ENCODE assay signal across 9 cellular contexts in genomic region chr9:32579706-32580331, GRCh38. TPM values are rescaled to one million over a fixed set of nuclear protein-coding genes. Genes with fewer than 3 reads are reported as not detected.
A peak's percentile ranks its signal among the peaks of the same experiment; 100 is the strongest.
DNase-seq lines count a peak whose midpoint lies in the region; ATAC-seq and TF ChIP-seq lines count a peak whose summit lies in the region.
"Had no signal": no experiment of that assay in that cellular context is flagged by ENCODE, and none has a peak within 500 bp of the region (broad histone marks: within the 10 kb centered on the region; RNA-seq: fewer than 3 reads in every experiment).

No MANE protein-coding gene starts in this region.

- H3K79me2 ChIP-seq in MM.1S (ENCODE audit: low read length), result no peaks in the 10 kb centered on the region

- no peaks in the 10 kb centered on the region for H3K9me3 Mint-ChIP-seq in T-cell

- no peak overlapping the region for H3K9ac ChIP-seq in MM.1S (ENCODE audit: low read length)

- POLR2A ChIA-PET in T-cell (lab: Charles Lee), result interaction anchor here (0.5 to 1.3 kb wide), 4 partner anchors 29 to 201 kb away, joined by 3 to 7 read pairs (median 4); no protein-coding TSS in a partner anchor

- peaks cover 0 to 3% (median 0%) of the 10 kb centered on the region in 3 donors for H3K4me1 Mint-ChIP-seq in T-cell

- peak; percentile 99 for TF ChIP-seq CTCF in 22Rv1 (IDR thresholded peaks at IDR 0.05)
- TF ChIP-seq CTCF in GM13977 (IDR thresholded peaks at IDR 0.05; ENCODE audit: extremely low read depth, insufficient read depth, missing control alignments), result peak; percentile 89
- peak; percentile 93 for TF ChIP-seq CTCF in MM.1S (IDR thresholded peaks at IDR 0.05; ENCODE audit: low read length)

- H3F3A ChIP-seq in MM.1S (ENCODE audit: insufficient read depth, low read length), result peaks cover 26% of the 10 kb centered on the region

- no peak overlapping the region for H3K27ac ChIP-seq in 22Rv1
- H3K27ac ChIP-seq in MM.1S (ENCODE audit: low read length), result no peak overlapping the region
- H3K27ac ChIP-seq in right cardiac atrium (ENCODE audit: low read length), result no peak overlapping the region
- H3K27ac ChIP-seq: skin epidermis had no signal

- no peak overlapping the region for H3K27ac Mint-ChIP-seq in T-cell

- DNase-seq in GM13977 (ENCODE audit: low spot score), result peak; percentile 50
- DNase-seq in MM.1S, result peak; percentile 78
- DNase-seq in T-cell, result peak; percentile 46 to 85 (median 74)
- peak; percentile 37 for DNase-seq in amniotic epithelial cell (ENCODE audit: low read depth)
- DNase-seq in right cardiac atrium, result peak; percentile 66 to 87 (median 75)
- DNase-seq in skeletal muscle cell (ENCODE audit: low read depth), result peak; percentile 12
- DNase-seq in NCI-H524 treated with DMSO at 0.1 percent for 48 hours (lab: John Stamatoyannopoulos, UW), result no peak

- WGBS in right cardiac atrium, result 19% methylated on average over 4 of the region's 4 CpGs

- H3K4me3 Mint-ChIP-seq in T-cell, result no peak overlapping the region

- H3K9me3 ChIP-seq in MM.1S (replicated peaks; ENCODE audit: insufficient read depth, low read length), result no peaks in the 10 kb centered on the region
- no peaks in the 10 kb centered on the region for H3K9me3 ChIP-seq in right cardiac atrium (ENCODE audit: control insufficient read depth, low read length)

- no peak overlapping the region for H2AFZ ChIP-seq in MM.1S (ENCODE audit: low read length)

- H3K9me2 ChIP-seq in MM.1S (replicated peaks; ENCODE audit: insufficient read depth, low read length), result no peaks in the 10 kb centered on the region

- intact Hi-C loops in right cardiac atrium (cut with DNase I), result loop anchor here (2.0 to 5.0 kb wide), 4 partner anchors 201 to 387 kb away; no protein-coding TSS in a partner anchor

- H3K4me3 ChIP-seq in MM.1S (ENCODE audit: low read length) (no peak overlapping the region), right cardiac atrium (ENCODE audit: low read length) (no peak overlapping the region), skeletal muscle cell (ENCODE audit: low read depth, low read length) (no peak overlapping the region)
- H3K4me3 ChIP-seq: skin epidermis had no signal

- CTCF ChIA-PET in T-cell (lab: Charles Lee), result interaction anchor here (0.6 to 9.2 kb wide), 43 partner anchors 9 to 1009 kb away, joined by 3 to 338 read pairs (median 4); partner anchors contain the start of genes ACO1 (in 2 of the 2), RIGI (in 2 of the 2), SMIM27 (in 1 of the 2) and TOPORS (in 1 of the 2)

- ATAC-seq in T-cell (replicated peaks in 1 of 4) (peak; percentile 59 to 74 (median 64)), right cardiac atrium (peak in 1 of 2 donors; percentile 45)

- peaks cover 7 to 22% of the 10 kb centered on the region in 2 donors for H3K27me3 Mint-ChIP-seq in T-cell

- no peaks in the 10 kb centered on the region for H3K36me3 ChIP-seq in MM.1S (replicated peaks; ENCODE audit: insufficient read depth, low read length)

- no peaks in the 10 kb centered on the region for H4K20me1 ChIP-seq in MM.1S (ENCODE audit: insufficient read depth, low read length)

- H3K27me3 ChIP-seq in MM.1S (replicated peaks; ENCODE audit: insufficient read depth, low read length), result no peaks in the 10 kb centered on the region
- no peaks in the 10 kb centered on the region for H3K27me3 ChIP-seq in right cardiac atrium (ENCODE audit: control insufficient read depth, insufficient read depth)

- H3K4me1 ChIP-seq in MM.1S (ENCODE audit: low read length) (peaks cover 36% of the 10 kb centered on the region), right cardiac atrium (ENCODE audit: control insufficient read depth, insufficient read depth, low read length) (no peaks in the 10 kb centered on the region)

- no peaks in the 10 kb centered on the region for H3K36me3 Mint-ChIP-seq in T-cell

- H3K4me2 ChIP-seq in MM.1S (ENCODE audit: low read depth, low read length), result no peak overlapping the region

- in situ Hi-C loops in GM13977 (cut with MboI; ENCODE audit: low pct_unique_long_range_greater_than_20kb, low sequenced_read_pairs, unreplicated experiment), result loop anchor here (5.0 to 10.0 kb wide), 2 partner anchors 198 to 395 kb away; partner anchors contain the start of gene ACO1

RNA-seq across cellular contexts. Expression of gene NDUFB6, which starts 6.9 kb away (rescaled TPM):
- 10 to 100 TPM; 14.8 to 21.9 (median 18.3) TPM for total RNA-seq in T-cell
- 100 to 1,000 TPM; 120 to 137 (median 128) TPM for total RNA-seq in right cardiac atrium
- polyA plus RNA-seq in right cardiac atrium, result 198 TPM

RNA-seq across cellular contexts. Expression of gene TOPORS, which starts 27.4 kb away (rescaled TPM):
- total RNA-seq in T-cell (10 to 100 TPM; 14.8 to 28.3 (median 16.8) TPM), right cardiac atrium (10 to 100 TPM in 2 of 4 donors, 1 to 10 TPM in 2; 8.6 to 10.9 (median 9.9) TPM)
- polyA plus RNA-seq in right cardiac atrium, result 6.2 TPM

RNA-seq across cellular contexts. Expression of gene SMIM27, which starts 27.7 kb away (rescaled TPM):
- 10 to 100 TPM; 19.1 to 41.8 (median 33.5) TPM for total RNA-seq in T-cell
- 10 to 100 TPM; 19.7 to 26.4 (median 24.0) TPM for total RNA-seq in right cardiac atrium
- polyA plus RNA-seq in right cardiac atrium, result 10.2 TPM

RNA-seq across cellular contexts. Expression of gene RIGI, which starts 53.8 kb away (rescaled TPM):
- 10 to 100 TPM; 14.0 to 27.1 (median 19.3) TPM for total RNA-seq in T-cell
- total RNA-seq in right cardiac atrium, result 1 to 10 TPM; 5.1 to 6.4 (median 5.6) TPM
- 2.8 TPM for polyA plus RNA-seq in right cardiac atrium

RNA-seq across cellular contexts. Expression of gene TAF1L, which starts 55.6 kb away (rescaled TPM):
- total RNA-seq in T-cell (not detected), right cardiac atrium (not detected)
- polyA plus RNA-seq in right cardiac atrium, result not detected

Comparison
In these comparisons a context has a peak if more than half of its experiments do, and no peak if none do; other contexts are left out.
1. RNA of gene NDUFB6, which starts 6.9 kb away (total RNA-seq): 120 to 137 TPM in right cardiac atrium; 14.8 to 21.9 TPM in T-cell; every median in the first group is over 4 times any median in the second.
2. Peak in every context shown above with its lines, with median percentiles within 50 percentile points of each other: CTCF ChIP-seq.